ENCODE assay signal across 20 cellular contexts in genomic region chr22:29217827-29218757, GRCh38. TPM values are rescaled to one million over a fixed set of nuclear protein-coding genes. Genes with fewer than 3 reads are reported as not detected.
"Had no signal": no experiment of that assay in that cellular context is flagged by ENCODE, and none has a peak within 500 bp of the region (broad histone marks: within the 10 kb centered on the region; RNA-seq: fewer than 3 reads in every experiment).

No MANE protein-coding gene starts in this region.

- H3K27ac ChIP-seq: brain microvascular endothelial cell, foreskin keratinocyte, right atrium auricular region, tibial nerve had no signal

- DNase-seq: activated CD4-positive, alpha-beta T cell treated with anti-CD3 and anti-CD28 coated beads, Interleukin-2, amount 50 U/mL, for 1 hour; activated CD8-positive, alpha-beta memory T cell treated with anti-CD3 and anti-CD28 coated beads for 24 hours; activated gamma-delta T cell treated with Interleukin-2 at 50 U/mL for 16 hours; brain microvascular endothelial cell; effector memory CD4-positive, alpha-beta T cell; natural killer cell; occipital lobe; stimulated activated CD4-positive, alpha-beta T cell treated with anti-CD3 and anti-CD28 coated beads, Interleukin-4, amount 100 ng/mL, for 4 hours; stimulated activated CD8-positive, alpha-beta memory T cell treated with anti-CD3 and anti-CD28 coated beads, Interleukin-4, amount 100 ng/mL, for 48 hours; stimulated activated naive CD4-positive, alpha-beta T cell treated with Interleukin-2 at 50 U/mL for 16 hours had no signal

- H3K36me3 ChIP-seq: brain microvascular endothelial cell, right atrium auricular region, tibial nerve had no signal

- H3K4me1 Mint-ChIP-seq: central memory CD8-positive, alpha-beta T cell; natural killer cell had no signal

- H3K9me3 Mint-ChIP-seq: central memory CD8-positive, alpha-beta T cell; dendritic cell treated with granulocyte-macrophage colony-stimulating factor and Interleukin-4, amounts not matched to agents 40 ng/mL and 50 ng/mL, for 4 days; natural killer cell had no signal

- H3K27me3 Mint-ChIP-seq: activated naive CD8-positive, alpha-beta T cell; central memory CD8-positive, alpha-beta T cell; dendritic cell treated with granulocyte-macrophage colony-stimulating factor and Interleukin-4, amounts not matched to agents 40 ng/mL and 50 ng/mL, for 4 days; progenitor cell of endocrine pancreas had no signal

- H3K27ac Mint-ChIP-seq: activated naive CD8-positive, alpha-beta T cell; dendritic cell treated with granulocyte-macrophage colony-stimulating factor and Interleukin-4, amounts not matched to agents 40 ng/mL and 50 ng/mL, for 4 days; natural killer cell; progenitor cell of endocrine pancreas had no signal

- H3K4me3 Mint-ChIP-seq: activated naive CD8-positive, alpha-beta T cell; central memory CD8-positive, alpha-beta T cell; dendritic cell treated with granulocyte-macrophage colony-stimulating factor and Interleukin-4, amounts not matched to agents 40 ng/mL and 50 ng/mL, for 4 days; natural killer cell had no signal

- H3K36me3 Mint-ChIP-seq: activated naive CD8-positive, alpha-beta T cell; natural killer cell had no signal

- H3K4me1 ChIP-seq: foreskin keratinocyte, right atrium auricular region had no signal

- H3K9me3 ChIP-seq: right atrium auricular region, tibial nerve had no signal

- H3K4me3 ChIP-seq: right atrium auricular region, skin epidermis, tibial nerve had no signal

- ATAC-seq: activated CD4-positive, CD25-positive, alpha-beta regulatory T cell treated with anti-CD3 and anti-CD28 coated beads, Interleukin-2, amount 50 U/mL, for 24 hours; natural killer cell had no signal

- H3K27me3 ChIP-seq: brain microvascular endothelial cell, right atrium auricular region, tibial nerve had no signal

RNA-seq across cellular contexts. Expression of gene EMID1, which starts 12.4 kb away (rescaled TPM):
- total RNA-seq: foreskin keratinocyte had no signal
- polyA plus RNA-seq: foreskin keratinocyte, mammary epithelial cell had no signal
